2 cellular contexts compared by ENCODE assay signal in the genomic region with DNA sequence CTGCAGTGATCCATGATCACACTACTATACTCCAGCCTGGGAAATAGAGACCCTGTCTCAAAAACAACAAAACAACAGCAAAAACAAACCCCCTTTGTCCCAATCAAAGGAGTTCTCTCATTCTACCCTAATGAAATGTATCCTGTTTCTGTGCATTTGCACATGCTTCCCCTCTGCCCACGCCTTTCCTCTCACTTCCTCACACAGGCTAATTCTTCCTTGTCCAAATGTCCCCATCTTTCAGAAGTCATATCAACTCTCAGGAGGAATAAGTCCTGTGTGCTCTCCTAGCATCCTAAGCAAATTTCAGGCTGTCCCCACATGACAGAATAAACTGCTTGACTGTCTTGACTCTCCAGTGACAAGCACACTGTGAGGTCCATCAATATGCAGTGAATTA.
TF ChIP-seq lines count a peak whose summit lies in the region.

No MANE protein-coding gene starts in this region.

TF ChIP-seq in GM12878, 131 proteins besides CTCF, POLR2A, EP300 and RAD21:
- TF ChIP-seq BHLHE40 (IDR thresholded peaks at IDR 0.05; ENCODE audit: borderline replicate concordance in 1 of 2, low read depth in 2 of 2, low read length in 1 of 2) (peak in 1 of 2 experiments; percentile 65; a peak in 2 of 4 replicates), IKZF2 (IDR thresholded peaks at IDR 0.05) (peak; percentile 47 to 57; a peak in 2 of 4 replicates), MTA2 (IDR thresholded peaks at IDR 0.05; ENCODE audit: low read depth) (peak; percentile 32; the same call in 1 of the 2 replicates), SPI1 (IDR thresholded peaks at IDR 0.05; ENCODE audit: borderline replicate concordance, insufficient read depth, low read depth, low read length) (peak; percentile 86), IKZF1 (conservative IDR thresholded peaks at IDR 0.05) (peak; percentile 67), PAX8 (IDR thresholded peaks at IDR 0.05) (no peak), HDAC6 (IDR thresholded peaks at IDR 0.05; ENCODE audit: unreplicated experiment) (no peak), POU2F2 (IDR thresholded peaks at IDR 0.05; ENCODE audit: borderline replicate concordance, low read depth, low read length) (0 out of 3 replicates have a peak, but pooled peaks have one; percentile 15), DPF2 (IDR thresholded peaks at IDR 0.05) (0 out of 2 replicates have a peak, but pooled peaks have one; percentile 40)

TF ChIP-seq in neural cell, 6 proteins besides CTCF, POLR2A, EP300 and RAD21:
- TF ChIP-seq MXI1 (conservative IDR thresholded peaks at IDR 0.05; ENCODE audit: poor library complexity, severe bottlenecking) (no peak), EZH2 (IDR thresholded peaks at IDR 0.05; ENCODE audit: borderline replicate concordance, insufficient read depth, low read length, poor library complexity, severe bottlenecking) (no peak), SMC3 (conservative IDR thresholded peaks at IDR 0.05; ENCODE audit: poor library complexity) (no peak), POLR2AphosphoS5 (IDR thresholded peaks at IDR 0.05) (no peak), TAF1 (IDR thresholded peaks at IDR 0.05; ENCODE audit: low read depth) (no peak)
- TF ChIP-seq, protein P1, sequence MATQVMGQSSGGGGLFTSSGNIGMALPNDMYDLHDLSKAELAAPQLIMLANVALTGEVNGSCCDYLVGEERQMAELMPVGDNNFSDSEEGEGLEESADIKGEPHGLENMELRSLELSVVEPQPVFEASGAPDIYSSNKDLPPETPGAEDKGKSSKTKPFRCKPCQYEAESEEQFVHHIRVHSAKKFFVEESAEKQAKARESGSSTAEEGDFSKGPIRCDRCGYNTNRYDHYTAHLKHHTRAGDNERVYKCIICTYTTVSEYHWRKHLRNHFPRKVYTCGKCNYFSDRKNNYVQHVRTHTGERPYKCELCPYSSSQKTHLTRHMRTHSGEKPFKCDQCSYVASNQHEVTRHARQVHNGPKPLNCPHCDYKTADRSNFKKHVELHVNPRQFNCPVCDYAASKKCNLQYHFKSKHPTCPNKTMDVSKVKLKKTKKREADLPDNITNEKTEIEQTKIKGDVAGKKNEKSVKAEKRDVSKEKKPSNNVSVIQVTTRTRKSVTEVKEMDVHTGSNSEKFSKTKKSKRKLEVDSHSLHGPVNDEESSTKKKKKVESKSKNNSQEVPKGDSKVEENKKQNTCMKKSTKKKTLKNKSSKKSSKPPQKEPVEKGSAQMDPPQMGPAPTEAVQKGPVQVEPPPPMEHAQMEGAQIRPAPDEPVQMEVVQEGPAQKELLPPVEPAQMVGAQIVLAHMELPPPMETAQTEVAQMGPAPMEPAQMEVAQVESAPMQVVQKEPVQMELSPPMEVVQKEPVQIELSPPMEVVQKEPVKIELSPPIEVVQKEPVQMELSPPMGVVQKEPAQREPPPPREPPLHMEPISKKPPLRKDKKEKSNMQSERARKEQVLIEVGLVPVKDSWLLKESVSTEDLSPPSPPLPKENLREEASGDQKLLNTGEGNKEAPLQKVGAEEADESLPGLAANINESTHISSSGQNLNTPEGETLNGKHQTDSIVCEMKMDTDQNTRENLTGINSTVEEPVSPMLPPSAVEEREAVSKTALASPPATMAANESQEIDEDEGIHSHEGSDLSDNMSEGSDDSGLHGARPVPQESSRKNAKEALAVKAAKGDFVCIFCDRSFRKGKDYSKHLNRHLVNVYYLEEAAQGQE (IDR thresholded peaks at IDR 0.05; ENCODE audit: borderline replicate concordance) = no peak
